ENCODE assay signal across 8 cellular contexts in the genomic region with DNA sequence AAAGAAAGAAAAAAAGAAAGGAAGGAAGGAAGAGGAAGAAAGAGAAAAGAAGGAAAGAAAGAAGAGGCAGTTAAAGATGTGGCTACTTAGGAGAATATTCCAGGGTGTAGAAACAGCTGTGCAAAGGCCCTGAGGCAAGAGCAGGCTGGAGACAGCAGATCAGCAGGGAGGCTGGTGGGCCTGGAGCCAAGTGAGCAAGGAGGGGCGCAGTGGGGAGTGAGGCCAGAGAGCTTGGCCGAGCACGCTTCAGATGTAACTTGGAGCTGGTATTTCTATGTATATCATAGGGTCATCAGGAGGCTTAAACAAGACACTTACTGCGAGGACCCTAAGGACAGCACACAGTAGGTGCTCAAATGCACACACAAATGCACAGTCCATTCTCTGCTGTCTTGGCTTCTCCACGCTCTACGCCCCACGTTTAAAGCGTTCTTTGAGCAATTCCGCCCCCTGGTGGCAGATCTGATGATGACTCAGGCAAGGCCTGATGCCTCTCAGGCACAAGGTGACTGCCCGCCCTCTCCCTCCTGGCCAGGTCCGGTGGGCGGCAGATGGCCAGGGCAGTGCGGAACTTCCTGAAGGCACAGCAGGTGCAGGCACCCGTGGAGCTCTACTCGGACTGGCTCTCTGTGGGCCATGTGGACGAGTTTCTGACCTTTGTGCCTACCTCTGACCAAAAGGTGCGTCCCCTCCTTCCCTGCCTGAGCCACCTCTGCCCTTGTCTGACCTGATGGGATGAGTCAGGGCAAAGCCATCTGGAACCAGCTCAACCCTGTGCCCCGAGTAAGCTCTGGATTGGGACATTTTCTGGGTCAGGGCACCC. TPM values are rescaled to one million over a fixed set of nuclear protein-coding genes. Genes with fewer than 3 reads are reported as not detected.
DNase-seq lines count a peak whose midpoint lies in the region; ATAC-seq and TF ChIP-seq lines count a peak whose summit lies in the region.

No MANE protein-coding gene starts in this region.

- H3K9me3 ChIP-seq in CD4-positive, alpha-beta memory T cell (ENCODE audit: control insufficient read depth in 1 of 2, low read length in 2 of 2): no peaks in the 10 kb centered on the region

- CTCF ChIA-PET in CD4-positive, alpha-beta memory T cell (lab: Charles Lee; ENCODE audit: partially characterized antibody): interaction anchor here (0.6 to 11.1 kb wide), 14 partner anchors 9 to 286 kb away, joined by 3 to 144 read pairs (median 5); no protein-coding TSS in a partner anchor

- peaks cover 2 to 3% of the 10 kb centered on the region in 2 donors for H3K27me3 Mint-ChIP-seq in CD4-positive, alpha-beta memory T cell
- H3K27me3 Mint-ChIP-seq in endothelial cell (ENCODE audit: unreplicated experiment): peaks cover 7% of the 10 kb centered on the region

- H3K27me3 ChIP-seq in CD4-positive, alpha-beta memory T cell (ENCODE audit: insufficient read depth, low read length): no peaks in the 10 kb centered on the region

- no peaks in the 10 kb centered on the region for H3K36me3 ChIP-seq in CD4-positive, alpha-beta memory T cell (ENCODE audit: insufficient read depth, low read length)

- H3K4me3 ChIP-seq in CD4-positive, alpha-beta memory T cell (ENCODE audit: low read length in 2 of 2): no peak overlapping the region

- intact Hi-C loops in CD4-positive, alpha-beta memory T cell (cut with micrococcal nuclease): loop anchor here (1.0 to 2.0 kb wide), 2 partner anchors 112 to 286 kb away; no protein-coding TSS in a partner anchor

- POLR2A ChIA-PET in CD4-positive, alpha-beta memory T cell (lab: Charles Lee; ENCODE audit: partially characterized antibody): interaction anchor here (1.8 kb wide), 1 partner anchor 111 kb away, joined by 6 read pairs; no protein-coding TSS in a partner anchor

- H3K27ac ChIP-seq in CD4-positive, alpha-beta memory T cell (ENCODE audit: low read depth, low read length): no peak overlapping the region

- H3K4me1 Mint-ChIP-seq in CD4-positive, alpha-beta memory T cell: peaks cover 0 to 9% (median 0%) of the 10 kb centered on the region in 4 donors
- H3K4me1 Mint-ChIP-seq in endothelial cell (ENCODE audit: unreplicated experiment): no peaks in the 10 kb centered on the region

- ATAC-seq in HG03159 (IDR thresholded peaks at IDR 0.05; ENCODE audit: unreplicated experiment): no peak

- H3K36me3 Mint-ChIP-seq in CD4-positive, alpha-beta memory T cell: no peaks in the 10 kb centered on the region
- no peaks in the 10 kb centered on the region for H3K36me3 Mint-ChIP-seq in endothelial cell (ENCODE audit: low read depth, unreplicated experiment)

- H3K27ac Mint-ChIP-seq in CD4-positive, alpha-beta memory T cell: peak overlapping the region in 1 of 7 donors; percentile 73
- no peak overlapping the region for H3K27ac Mint-ChIP-seq in endothelial cell (ENCODE audit: unreplicated experiment)

- no peaks in the 10 kb centered on the region for H3K4me1 ChIP-seq in CD4-positive, alpha-beta memory T cell (ENCODE audit: insufficient read depth, low read length)

- peak; percentile 92 for TF ChIP-seq CTCF in endothelial cell (IDR thresholded peaks at IDR 0.05; ENCODE audit: unreplicated experiment)

- peak; percentile 69 to 79 (median 74) for DNase-seq in CD4-positive, alpha-beta memory T cell
- DNase-seq in HK-2 (ENCODE audit: unreplicated experiment) (peak; percentile 97), NOMO-1 (lab: John Stamatoyannopoulos, UW; ENCODE audit: unreplicated experiment in 2 of 2) (peak; percentile 69 to 79), endothelial cell (ENCODE audit: low spot score) (peak; percentile 94), midbrain (lab: John Stamatoyannopoulos, UW) (peak; percentile 86)
- peak; percentile 55 to 94 (median 94) for DNase-seq in activated CD8-positive, alpha-beta memory T cell treated with anti-CD3 and anti-CD28 coated beads for 48 hours (ENCODE audit: low read depth in 2 of 3, low spot score in 2 of 3)
- peak; percentile 82 for DNase-seq in stimulated activated CD8-positive, alpha-beta memory T cell treated with anti-CD3 and anti-CD28 coated beads, Interleukin-4, amount 100 ng/mL, for 24 hours (ENCODE audit: low read depth)

- no peak overlapping the region for H3K4me3 Mint-ChIP-seq in CD4-positive, alpha-beta memory T cell
- no peak overlapping the region for H3K4me3 Mint-ChIP-seq in endothelial cell (ENCODE audit: unreplicated experiment)

- no peaks in the 10 kb centered on the region for H3K9me3 Mint-ChIP-seq in CD4-positive, alpha-beta memory T cell
- H3K9me3 Mint-ChIP-seq in endothelial cell (ENCODE audit: unreplicated experiment): no peaks in the 10 kb centered on the region

RNA-seq across cellular contexts. Expression of a gene that starts 11.9 kb away (rescaled TPM):
- not detected for total RNA-seq in CD4-positive, alpha-beta memory T cell
- not detected for polyA plus RNA-seq in CD4-positive, alpha-beta memory T cell
- total RNA-seq in endothelial cell (ENCODE audit: unreplicated experiment): not detected

RNA-seq across cellular contexts. Expression of a gene that starts 32.1 kb away (rescaled TPM):
- total RNA-seq in CD4-positive, alpha-beta memory T cell: not detected
- polyA plus RNA-seq in CD4-positive, alpha-beta memory T cell: not detected
- 0.08 TPM for total RNA-seq in endothelial cell (ENCODE audit: unreplicated experiment)
